ENCODE assay signal across 9 cellular contexts in genomic region chr21:42056996-42057689, GRCh38. TPM values are rescaled to one million over a fixed set of nuclear protein-coding genes. Genes with fewer than 3 reads are reported as not detected.
A peak's percentile ranks its signal among the peaks of the same experiment; 100 is the strongest.
DNase-seq lines count a peak whose midpoint lies in the region; ATAC-seq, FAIRE-seq and TF ChIP-seq lines count a peak whose summit lies in the region.
"Had no signal": no experiment of that assay in that cellular context is flagged by ENCODE, and none has a peak within 500 bp of the region (broad histone marks: within the 10 kb centered on the region; RNA-seq: fewer than 3 reads in every experiment).

No MANE protein-coding gene starts in this region.

- H3K4me3 Mint-ChIP-seq in CD4-positive, alpha-beta T cell = no peak overlapping the region
- H3K4me3 Mint-ChIP-seq: activated CD4-positive, alpha-beta memory T cell treated with anti-CD3 and anti-CD28 coated beads, Interleukin-2, amount 10 ng/mL, durations not matched to agents 7 days and 5 days had no signal

- no peaks in the 10 kb centered on the region for H3K36me3 ChIP-seq in bronchial epithelial cell (ENCODE audit: control insufficient read depth, insufficient read depth, low read length)
- H3K36me3 ChIP-seq in mucosa of rectum (ENCODE audit: control insufficient read depth in 2 of 2, insufficient read depth in 2 of 2, low read length in 2 of 2) = no peaks in the 10 kb centered on the region

- H3K4me3 ChIP-seq in bronchial epithelial cell (ENCODE audit: low read depth, low read length) = no peak overlapping the region
- peak overlapping the region; percentile 22 to 60 for H3K4me3 ChIP-seq in mucosa of rectum (ENCODE audit: low read length in 2 of 2)

- H3K27ac ChIP-seq in CD4-positive, alpha-beta T cell (ENCODE audit: low read depth, low read length) = no peak overlapping the region
- peak overlapping the region; percentile 85 to 86 for H3K27ac ChIP-seq in mucosa of rectum (ENCODE audit: low read depth in 2 of 2, low read length in 2 of 2)

- intact Hi-C loops in CD4-positive, alpha-beta T cell (cut with DNase I, micrococcal nuclease) = no loop called here

- no peaks in the 10 kb centered on the region for H3K36me3 Mint-ChIP-seq in CD4-positive, alpha-beta T cell (ENCODE audit: low read depth)

- DNase-seq in CD4-positive, alpha-beta T cell = no peak
- DNase-seq in NCI-H1417 (lab: John Stamatoyannopoulos, UW) (peak; percentile 67 to 95 (median 79)), bronchial epithelial cell (ENCODE audit: low read depth) (peak; percentile 83), iPS-NIHi7 (ENCODE audit: extremely low spot score) (no peak), amygdala (lab: John Stamatoyannopoulos, UW) (no peak)
- DNase-seq: activated CD4-positive, alpha-beta memory T cell treated with anti-CD3 and anti-CD28 coated beads, Interleukin-2, amount 10 ng/mL, durations not matched to agents 7 days and 5 days had no signal

- CTCF ChIA-PET in CD4-positive, alpha-beta T cell (lab: Charles Lee) = no interaction called here

- peaks cover 40% of the 10 kb centered on the region for H3K4me1 Mint-ChIP-seq in CD4-positive, alpha-beta T cell (ENCODE audit: low read depth)

- peak overlapping the region; percentile 52 to 56 for H3K9ac ChIP-seq in mucosa of rectum (ENCODE audit: low read depth in 1 of 2, low read length in 2 of 2)

- no peaks in the 10 kb centered on the region for H3K27me3 Mint-ChIP-seq in CD4-positive, alpha-beta T cell

- H3K9me3 Mint-ChIP-seq in CD4-positive, alpha-beta T cell = no peaks in the 10 kb centered on the region
- H3K9me3 Mint-ChIP-seq: activated CD4-positive, alpha-beta memory T cell treated with anti-CD3 and anti-CD28 coated beads, Interleukin-2, amount 10 ng/mL, durations not matched to agents 7 days and 5 days had no signal

- H3K27me3 ChIP-seq in CD4-positive, alpha-beta T cell (ENCODE audit: control insufficient read depth, insufficient read depth, low read length) = no peaks in the 10 kb centered on the region
- peaks cover 22% of the 10 kb centered on the region for H3K27me3 ChIP-seq in bronchial epithelial cell (ENCODE audit: control insufficient read depth, insufficient read depth, low read length)
- H3K27me3 ChIP-seq in mucosa of rectum (ENCODE audit: control insufficient read depth in 2 of 2, insufficient read depth in 2 of 2, low read length in 2 of 2) = no peaks in the 10 kb centered on the region

- no peak for ATAC-seq in CD4-positive, alpha-beta T cell (ENCODE audit: poor library complexity)
- ATAC-seq in HG03039 (IDR thresholded peaks at IDR 0.05; ENCODE audit: unreplicated experiment) = no peak
- ATAC-seq in GM21723 (IDR thresholded peaks at IDR 0.05; ENCODE audit: unreplicated experiment) = no peak

- no peak for TF ChIP-seq CTCF in CD4-positive, alpha-beta T cell (IDR thresholded peaks at IDR 0.05)
- no peak for TF ChIP-seq CTCF in bronchial epithelial cell (IDR thresholded peaks at IDR 0.05; ENCODE audit: insufficient read depth, low read length, severe bottlenecking)

- peaks cover 33 to 46% of the 10 kb centered on the region in 2 donors for H3K4me1 ChIP-seq in mucosa of rectum (ENCODE audit: control insufficient read depth in 2 of 2, insufficient read depth in 2 of 2, low read length in 2 of 2)

- POLR2A ChIA-PET in CD4-positive, alpha-beta T cell (lab: Charles Lee) = no interaction called here

- H3K9me3 ChIP-seq in CD4-positive, alpha-beta T cell (ENCODE audit: control insufficient read depth, low read length) = no peaks in the 10 kb centered on the region
- H3K9me3 ChIP-seq in mucosa of rectum (ENCODE audit: control insufficient read depth in 2 of 2, low read length in 2 of 2) = no peaks in the 10 kb centered on the region

- H3K27ac Mint-ChIP-seq in CD4-positive, alpha-beta T cell = peak overlapping the region; percentile 0
- H3K27ac Mint-ChIP-seq: activated CD4-positive, alpha-beta memory T cell treated with anti-CD3 and anti-CD28 coated beads, Interleukin-2, amount 10 ng/mL, durations not matched to agents 7 days and 5 days had no signal

- peak; percentile 28 for FAIRE-seq in bronchial epithelial cell (lab: Jason Lieb, UNC)

RNA-seq across cellular contexts. Expression of gene UMODL1, which starts 14.0 kb away (rescaled TPM):
- under 1 TPM; 0.42 to 0.49 TPM for total RNA-seq in CD4-positive, alpha-beta T cell
- not detected in 2 replicates for total RNA-seq in bronchial epithelial cell

RNA-seq across cellular contexts. Expression of gene ZBTB21, which starts 47.0 kb away (rescaled TPM):
- total RNA-seq in CD4-positive, alpha-beta T cell = 100 to 1,000 TPM; 132 to 139 TPM
- total RNA-seq in bronchial epithelial cell = 6.6 and 12.5 TPM in 2 replicates

Comparison
In these comparisons a context has a peak if more than half of its experiments do, and no peak if none do; other contexts are left out.
1. DNase-seq: peak in NCI-H1417 (3 of 3) and bronchial epithelial cell (single experiment); none in CD4-positive, alpha-beta T cell (0 of 10), iPS-NIHi7 (single experiment) and amygdala (0 of 56).